ENCODE assay signal across 18 cellular contexts in the genomic region with DNA sequence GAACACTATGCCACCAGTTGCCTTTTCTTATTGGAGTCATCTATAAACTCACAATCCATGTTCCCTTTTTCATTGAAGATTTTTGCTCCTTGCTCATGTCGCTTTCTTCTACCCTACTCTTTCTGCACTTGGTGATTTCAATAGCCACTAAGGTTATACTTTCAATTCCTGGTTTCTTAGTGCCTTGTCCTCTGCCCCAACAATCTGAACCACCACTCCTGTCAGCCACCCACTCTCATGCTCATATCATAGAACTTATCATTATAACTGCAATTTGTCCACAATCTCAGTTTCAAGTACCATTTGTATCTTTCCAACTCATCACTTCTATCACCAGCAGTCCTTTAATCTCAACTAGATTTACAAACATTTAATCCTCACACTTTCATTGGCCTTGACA. TPM values are rescaled to one million over a fixed set of nuclear protein-coding genes. Genes with fewer than 3 reads are reported as not detected.
DNase-seq lines count a peak whose midpoint lies in the region; ATAC-seq and TF ChIP-seq lines count a peak whose summit lies in the region.
"Had no signal": no experiment of that assay in that cellular context is flagged by ENCODE, and none has a peak within 500 bp of the region (broad histone marks: within the 10 kb centered on the region; RNA-seq: fewer than 3 reads in every experiment).

No MANE protein-coding gene starts in this region.

- DNase-seq in CD14-positive monocyte (ENCODE audit: low spot score) (no peak), NOMO-1 treated with DMSO at 0.1 percent for 48 hours (lab: John Stamatoyannopoulos, UW; ENCODE audit: unreplicated experiment) (peak; percentile 58), medulla oblongata (ENCODE audit: extremely low spot score) (no peak), amygdala (lab: John Stamatoyannopoulos, UW) (no peak), transverse colon (no peak)
- no peak for DNase-seq in activated CD8-positive, alpha-beta memory T cell treated with anti-CD3 and anti-CD28 coated beads, Interleukin-2, amount 10 ng/mL, durations not matched to agents 7 days and 5 days
- DNase-seq: amniotic stem cell, GDM1, head of caudate nucleus, midbrain, NCI-H1092 treated with DMSO at 0.1 percent for 48 hours, occipital lobe, uterus had no signal

- peaks cover 42% of the 10 kb centered on the region for H3K4me1 Mint-ChIP-seq in CD14-positive monocyte
- peaks cover 18% of the 10 kb centered on the region for H3K4me1 Mint-ChIP-seq in activated CD8-positive, alpha-beta memory T cell treated with anti-CD3 and anti-CD28 coated beads, Interleukin-2, amount 10 ng/mL, durations not matched to agents 7 days and 5 days

- intact Hi-C loops in CD14-positive monocyte (cut with micrococcal nuclease) (no loop called here), transverse colon (cut with DNase I; ENCODE audit: low total_unique reads) (no loop called here)

- CTCF ChIA-PET in activated CD8-positive, alpha-beta memory T cell treated with anti-CD3 and anti-CD28 coated beads, Interleukin-2, amount 10 ng/mL, durations not matched to agents 7 days and 5 days (lab: Charles Lee) = no interaction called here

- peak overlapping the region in 4 of 7 donors; percentile 21 to 48 (median 42) for H3K27ac Mint-ChIP-seq in CD14-positive monocyte
- no peak overlapping the region for H3K27ac Mint-ChIP-seq in activated CD8-positive, alpha-beta memory T cell treated with anti-CD3 and anti-CD28 coated beads, Interleukin-2, amount 10 ng/mL, durations not matched to agents 7 days and 5 days
- H3K27ac Mint-ChIP-seq: stimulated activated naive CD8-positive, alpha-beta T cell treated with anti-CD3 and anti-CD28 coated beads, Interleukin-15, Interleukin-2, amounts not matched to agents 100 ng/mL and 50 ng/mL, for 24 hours had no signal

- ATAC-seq in GM19395 (IDR thresholded peaks at IDR 0.05; ENCODE audit: unreplicated experiment) (peak; percentile 37), HG02852 (IDR thresholded peaks at IDR 0.05; ENCODE audit: unreplicated experiment) (peak; percentile 34)
- ATAC-seq in activated CD8-positive, alpha-beta memory T cell treated with anti-CD3 and anti-CD28 coated beads, Interleukin-2, amount 10 ng/mL, durations not matched to agents 7 days and 5 days = no peak

- H3K4me1 ChIP-seq in transverse colon = peaks cover 0 to 3% (median 0%) of the 10 kb centered on the region in 4 donors
- H3K4me1 ChIP-seq: uterus had no signal

- H3K9me3 ChIP-seq in transverse colon = no peaks in the 10 kb centered on the region
- H3K9me3 ChIP-seq: uterus had no signal

- peaks cover 0 to 12% (median 5%) of the 10 kb centered on the region in 7 donors for H3K9me3 Mint-ChIP-seq in CD14-positive monocyte
- H3K9me3 Mint-ChIP-seq in activated CD8-positive, alpha-beta memory T cell treated with anti-CD3 and anti-CD28 coated beads, Interleukin-2, amount 10 ng/mL, durations not matched to agents 7 days and 5 days (ENCODE audit: low read depth) = peaks cover 5% of the 10 kb centered on the region

- peaks cover 2 to 4% of the 10 kb centered on the region in 2 donors for H3K36me3 Mint-ChIP-seq in CD14-positive monocyte
- H3K36me3 Mint-ChIP-seq in activated CD8-positive, alpha-beta memory T cell treated with anti-CD3 and anti-CD28 coated beads, Interleukin-2, amount 10 ng/mL, durations not matched to agents 7 days and 5 days = peaks cover 9% of the 10 kb centered on the region

- H3K36me3 ChIP-seq in transverse colon = no peaks in the 10 kb centered on the region
- H3K36me3 ChIP-seq: uterus had no signal

- in situ Hi-C loops in transverse colon (cut with MboI; ENCODE audit: low pct_ligation_motif_present in 1 of 4, low pct_unique_long_range_greater_than_20kb in 1 of 4, low sequenced_read_pairs in 3 of 4) = no loop called here

- WGBS in transverse colon (ENCODE audit: low coverage in 1 of 2), 2 donors = 79 to 89% methylated on average over 1 of the region's 1 CpG

- H3K27me3 Mint-ChIP-seq in CD14-positive monocyte (ENCODE audit: low read depth in 3 of 3) = peaks cover 0 to 5% (median 0%) of the 10 kb centered on the region in 3 donors
- H3K27me3 Mint-ChIP-seq in activated CD8-positive, alpha-beta memory T cell treated with anti-CD3 and anti-CD28 coated beads, Interleukin-2, amount 10 ng/mL, durations not matched to agents 7 days and 5 days = no peaks in the 10 kb centered on the region
- H3K27me3 Mint-ChIP-seq: stimulated activated naive CD8-positive, alpha-beta T cell treated with anti-CD3 and anti-CD28 coated beads, Interleukin-15, Interleukin-2, amounts not matched to agents 100 ng/mL and 50 ng/mL, for 24 hours had no signal

- H3K27ac ChIP-seq in transverse colon = no peak overlapping the region
- H3K27ac ChIP-seq: SK-N-MC, skin epidermis, uterus had no signal

- no peak for TF ChIP-seq POLR2A in transverse colon (IDR thresholded peaks at IDR 0.05)

- no peak for TF ChIP-seq EP300 in transverse colon (IDR thresholded peaks at IDR 0.05; ENCODE audit: low read depth)

- no peaks in the 10 kb centered on the region for H3K27me3 ChIP-seq in transverse colon
- H3K27me3 ChIP-seq: uterus had no signal

- H3K4me3 ChIP-seq in transverse colon = no peak overlapping the region
- H3K4me3 ChIP-seq: SK-N-MC, skin epidermis, uterus had no signal

- no peak overlapping the region for H3K4me3 Mint-ChIP-seq in CD14-positive monocyte
- H3K4me3 Mint-ChIP-seq in activated CD8-positive, alpha-beta memory T cell treated with anti-CD3 and anti-CD28 coated beads, Interleukin-2, amount 10 ng/mL, durations not matched to agents 7 days and 5 days = no peak overlapping the region
- H3K4me3 Mint-ChIP-seq: stimulated activated naive CD8-positive, alpha-beta T cell treated with anti-CD3 and anti-CD28 coated beads, Interleukin-15, Interleukin-2, amounts not matched to agents 100 ng/mL and 50 ng/mL, for 24 hours had no signal

- no peak for TF ChIP-seq CTCF in CD14-positive monocyte (IDR thresholded peaks at IDR 0.05)
- no peak for TF ChIP-seq CTCF in transverse colon (IDR thresholded peaks at IDR 0.05)

RNA-seq across cellular contexts. Expression of a gene that starts 10.0 kb away (rescaled TPM):
- polyA plus RNA-seq in CD14-positive monocyte = under 1 TPM; 0.13 to 0.27 TPM
- total RNA-seq in activated CD8-positive, alpha-beta memory T cell treated with anti-CD3 and anti-CD28 coated beads, Interleukin-2, amount 10 ng/mL, durations not matched to agents 7 days and 5 days = 1 to 10 TPM in 1 of 2 experiments, under 1 TPM in 1; 0.40 to 1.1 TPM
- total RNA-seq in transverse colon = 10 to 100 TPM in 3 of 4 donors, 1 to 10 TPM in 1; 2.6 to 24.5 (median 13.3) TPM
